Comparison of ENCODE assay signal across 21 cellular contexts in genomic region chr16:89993377-89993776, GRCh38.
"Had no signal": no experiment of that assay in that cellular context is flagged by ENCODE, and none has a peak within 500 bp of the region (broad histone marks: within the 10 kb centered on the region; RNA-seq: fewer than 3 reads in every experiment).

No MANE protein-coding gene starts in this region.

- H3K27ac ChIP-seq: brain microvascular endothelial cell, suprapubic skin had no signal

- H3K4me1 ChIP-seq: suprapubic skin had no signal

- H3K27ac Mint-ChIP-seq: T-helper 17 cell had no signal

- ATAC-seq: left lobe of liver, natural killer cell, T-helper 17 cell had no signal

- H3K27me3 Mint-ChIP-seq: T-helper 17 cell had no signal

- H3K4me3 Mint-ChIP-seq: natural killer cell, T-helper 17 cell had no signal

- H3K9me3 Mint-ChIP-seq: natural killer cell had no signal

- H3K36me3 Mint-ChIP-seq: natural killer cell had no signal

- H3K4me3 ChIP-seq: dorsolateral prefrontal cortex, lung, suprapubic skin had no signal

- H3K9me3 ChIP-seq: neutrophil, suprapubic skin had no signal

- H3K4me1 Mint-ChIP-seq: T-helper 17 cell had no signal

- H3K27me3 ChIP-seq: brain microvascular endothelial cell, dorsolateral prefrontal cortex, neutrophil, suprapubic skin had no signal

- DNase-seq: activated CD4-positive, alpha-beta T cell treated with anti-CD3 and anti-CD28 coated beads for 1 hour; activated CD4-positive, alpha-beta T cell treated with anti-CD3 and anti-CD28 coated beads, Interleukin-2, amount 50 U/mL, for 4 hours; activated naive CD4-positive, alpha-beta T cell; aorta; brain microvascular endothelial cell; central memory CD4-positive, alpha-beta T cell; dorsolateral prefrontal cortex; foreskin melanocyte; head of caudate nucleus; kidney; natural killer cell; retina; stimulated activated CD4-positive, alpha-beta T cell treated with anti-CD3 and anti-CD28 coated beads, Interleukin-12 subunit alpha, Interleukin-12 subunit beta, amount 100 ng/mL, for 4 hours; stimulated activated CD4-positive, alpha-beta T cell treated with anti-CD3 and anti-CD28 coated beads, Interleukin-1b, Interleukin-23, amount 100 ng/mL, for 48 hours; stimulated activated naive CD4-positive, alpha-beta T cell treated with Interleukin-2 at 50 U/mL for 16 hours; T-helper 17 cell; trophoblast cell had no signal
